In the genomic region with DNA sequence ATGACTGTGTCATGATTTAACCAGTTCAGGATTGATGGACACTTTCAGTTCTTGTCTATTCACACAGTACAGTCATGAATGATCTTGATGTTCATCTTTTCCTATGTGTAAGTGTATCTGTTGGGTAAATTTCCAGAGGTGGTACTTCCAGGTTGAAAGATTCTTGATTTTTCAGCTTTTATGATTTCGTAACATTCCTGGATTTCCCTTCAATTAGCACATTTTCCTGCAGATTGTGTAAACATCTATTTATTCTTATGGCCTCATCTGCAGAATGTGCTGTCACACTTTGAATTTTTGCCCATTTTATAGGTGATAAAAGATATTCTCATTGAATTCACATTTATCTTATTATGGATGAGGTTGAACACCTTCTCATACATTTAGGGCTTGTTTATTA, we compare ENCODE assay signal across 22 cellular contexts.
DNase-seq lines count a peak whose midpoint lies in the region; ATAC-seq, FAIRE-seq and TF ChIP-seq lines count a peak whose summit lies in the region.
"Had no signal": no experiment of that assay in that cellular context is flagged by ENCODE, and none has a peak within 500 bp of the region (broad histone marks: within the 10 kb centered on the region; RNA-seq: fewer than 3 reads in every experiment).

No MANE protein-coding gene starts in this region.

- no peak overlapping the region for H3K4me2 ChIP-seq in IMR-90 (ENCODE audit: low read depth, low read length)
- H3K4me2 ChIP-seq in K562 (ENCODE audit: insufficient read depth, low read length) = no peak overlapping the region
- H3K4me2 ChIP-seq: BLaER1 had no signal

- peak; percentile 74 for FAIRE-seq in K562 (lab: Jason Lieb, UNC)
- FAIRE-seq: A204.1, G401.6, GM12891, GM19239 had no signal

- DNase-seq in IMR-90 (no peak), K562 (ENCODE audit: extremely low read depth in 1 of 4, low spot score in 3 of 4) (no peak), amniotic stem cell (lab: John Stamatoyannopoulos, UW) (no peak), DMS153 (lab: John Stamatoyannopoulos, UW) (no peak), NCI-H2171 treated with DMSO at 0.1 percent for 48 hours (lab: John Stamatoyannopoulos, UW) (no peak)
- DNase-seq: 8988T; ACHN; BE2C; C1 segment of cervical spinal cord; CD4-positive, alpha-beta memory T cell; CD4-positive, CD25-positive, alpha-beta regulatory T cell; CD8-positive, alpha-beta memory T cell; COR-L47; DMS 273 treated with DMSO at 0.1 percent for 48 hours; DMS79 treated with DMSO at 0.1 percent for 48 hours; GF-D8 had no signal

- no peak overlapping the region for H3K9ac ChIP-seq in IMR-90 (ENCODE audit: low read depth, low read length)
- no peak overlapping the region for H3K9ac ChIP-seq in K562 (ENCODE audit: insufficient read depth in 1 of 2, low read depth in 2 of 2, low read length in 2 of 2)
- H3K9ac ChIP-seq: BLaER1 had no signal

- no peaks in the 10 kb centered on the region for H4K20me1 ChIP-seq in IMR-90 (ENCODE audit: insufficient read depth, low read length)
- no peaks in the 10 kb centered on the region for H4K20me1 ChIP-seq in K562 (replicated peaks; ENCODE audit: control insufficient read depth, insufficient read depth, low read length)
- H4K20me1 ChIP-seq: BLaER1 had no signal

- ATAC-seq in IMR-90 (ENCODE audit: low read depth) (no peak), K562 (no peak)

- no peaks in the 10 kb centered on the region for H3K79me2 ChIP-seq in K562 (ENCODE audit: control insufficient read depth, insufficient read depth, low read length)

- CTCF ChIA-PET in HEK293 (lab: Yijun Ruan, JAX) = no interaction called here
- CTCF ChIA-PET in IMR-90 (lab: Yijun Ruan, JAX) = no interaction called here
- CTCF ChIA-PET in K562 (lab: Yijun Ruan, JAX; ENCODE audit: low intra/inter-chr PET ratio) = no interaction called here

- no peak overlapping the region for H3K14ac ChIP-seq in IMR-90 (replicated peaks; ENCODE audit: low read depth, low read length)

- no peak overlapping the region for H3K23ac ChIP-seq in IMR-90 (ENCODE audit: low read depth, low read length)

- no CpG with 5 or more reads among the region's 1 CpG for WGBS in IMR-90 (ENCODE audit: extremely low coverage in 2 of 2, insufficient read length in 1 of 2), 2 experiments
- WGBS in K562 (ENCODE audit: insufficient coverage, low coverage, missing lambda C conversion rate) = 4% methylated on average over 1 of the region's 1 CpG

- H3K27me3 ChIP-seq in IMR-90 (ENCODE audit: control insufficient read depth, insufficient read depth, low read length) (no peaks in the 10 kb centered on the region), K562 (ENCODE audit: control insufficient read depth in 2 of 2, insufficient read depth in 2 of 2, low read length in 2 of 2) (peaks cover 2 to 27% of the 10 kb centered on the region in 2 experiments; a peak in 3 of 5 replicates)
- H3K27me3 ChIP-seq: BLaER1 had no signal

- dilution Hi-C loops in IMR-90 (cut with HindIII; ENCODE audit: low sequenced_read_pairs, unreplicated experiment) = no loop called here

- POLR2A ChIA-PET in HEK293 (lab: Yijun Ruan, JAX) (no interaction called here), IMR-90 (lab: Charles Lee; ENCODE audit: unreplicated experiment) (no interaction called here), K562 (lab: Yijun Ruan, JAX) (interaction anchor here (0.8 to 0.9 kb wide), 2 partner anchors 9 to 53 kb away, joined by 3 read pairs; no protein-coding TSS in a partner anchor)

- peaks cover 16% of the 10 kb centered on the region for H3K4me1 ChIP-seq in HEK293 (ENCODE audit: control insufficient read depth, insufficient read depth, low read length)
- peaks cover 15% of the 10 kb centered on the region for H3K4me1 ChIP-seq in IMR-90 (ENCODE audit: control insufficient read depth, insufficient read depth, low read length)
- H3K4me1 ChIP-seq in K562 (replicated peaks in 1 of 2; ENCODE audit: control insufficient read depth in 2 of 2, insufficient read depth in 2 of 2, low read length in 2 of 2) = no peaks in the 10 kb centered on the region
- H3K4me1 ChIP-seq: BE2C had no signal

- H3K9me1 ChIP-seq in IMR-90 (ENCODE audit: insufficient read depth, low read length) = peaks cover 12% of the 10 kb centered on the region
- no peaks in the 10 kb centered on the region for H3K9me1 ChIP-seq in K562 (ENCODE audit: control insufficient read depth, insufficient read depth, low read length)

- TF ChIP-seq RAD21 in IMR-90 (IDR thresholded peaks at IDR 0.05; ENCODE audit: low read length) (no peak), K562 (CRISPR knock-in tag; conservative IDR thresholded peaks at IDR 0.05 in 1 of 2, IDR thresholded peaks at IDR 0.05 in 1 of 2) (no peak)

- H3K18ac ChIP-seq in IMR-90 (ENCODE audit: low read depth, low read length) = no peak overlapping the region

- H2AK5ac ChIP-seq in IMR-90 (ENCODE audit: low read depth, low read length) = no peak overlapping the region

- no peak overlapping the region for H3K56ac ChIP-seq in IMR-90 (ENCODE audit: extremely low read depth, insufficient read depth, low read length)

- no peak overlapping the region for H2BK120ac ChIP-seq in IMR-90 (ENCODE audit: low read depth, low read length)

- H2AK9ac ChIP-seq in IMR-90 (replicated peaks; ENCODE audit: low read depth, low read length, poor library complexity) = no peak overlapping the region

- BruUV-seq in IMR-90 (replicated peaks; lab: Mats Ljungman, UMichigan) (no TSS peak), K562 (replicated peaks; lab: Mats Ljungman, UMichigan) (no TSS peak)

- no peak overlapping the region for H2BK15ac ChIP-seq in IMR-90 (ENCODE audit: low read depth, low read length)

- no peak overlapping the region for H4K5ac ChIP-seq in IMR-90 (ENCODE audit: low read depth, low read length)

- H4K91ac ChIP-seq in IMR-90 (ENCODE audit: insufficient read depth, low read depth, low read length) = no peak overlapping the region

- no peak overlapping the region for H3K4ac ChIP-seq in IMR-90 (ENCODE audit: low read depth, low read length)

- in situ Hi-C loops in IMR-90 (cut with MboI; ENCODE audit: low sequenced_read_pairs) = no loop called here
- in situ Hi-C loops in K562 (cut with MboI) = no loop called here

- no peak overlapping the region for H3K4me3 ChIP-seq in HEK293 (ENCODE audit: low read depth, low read length)
- no peak overlapping the region for H3K4me3 ChIP-seq in IMR-90 (ENCODE audit: insufficient read depth, low read depth, low read length)
- no peak overlapping the region for H3K4me3 ChIP-seq in K562
- H3K4me3 ChIP-seq: BLaER1 had no signal

- no peak overlapping the region for H3K27ac ChIP-seq in HEK293 (ENCODE audit: extremely low read depth, low read depth, low read length)
- no peak overlapping the region for H3K27ac ChIP-seq in IMR-90 (ENCODE audit: insufficient read depth, low read length)
- no peak overlapping the region for H3K27ac ChIP-seq in K562 (ENCODE audit: extremely low read depth, low read depth, low read length)
- H3K27ac ChIP-seq: BLaER1 had no signal

- H2AFZ ChIP-seq in IMR-90 (replicated peaks; ENCODE audit: low read length, poor library complexity) (no peak overlapping the region), K562 (ENCODE audit: low read depth, low read length) (no peak overlapping the region)

- no peak overlapping the region for H4K8ac ChIP-seq in IMR-90 (ENCODE audit: low read depth in 2 of 2, low read length in 2 of 2)

- TF ChIP-seq CTCF in HEK293 (tag by site-specific recombination; IDR thresholded peaks at IDR 0.05) = no peak
- TF ChIP-seq CTCF in IMR-90 (conservative IDR thresholded peaks at IDR 0.05; ENCODE audit: low read depth, low read length) = no peak
- no peak for TF ChIP-seq CTCF in K562 (IDR thresholded peaks at IDR 0.05 in 2 of 3, conservative IDR thresholded peaks at IDR 0.05 in 1 of 3; ENCODE audit: insufficient read depth in 2 of 3, low read depth in 1 of 3, low read length in 3 of 3)

- H3K36me3 ChIP-seq in HEK293 (ENCODE audit: control insufficient read depth in 2 of 2, insufficient read depth in 1 of 2, low read length in 2 of 2) (no peaks in the 10 kb centered on the region), IMR-90 (ENCODE audit: control insufficient read depth, insufficient read depth, low read length) (no peaks in the 10 kb centered on the region), K562 (ENCODE audit: control insufficient read depth, insufficient read depth, low read length) (no peaks in the 10 kb centered on the region)
- H3K36me3 ChIP-seq: BE2C, BLaER1 had no signal

- intact Hi-C loops in IMR-90 (cut with micrococcal nuclease) = no loop called here
- intact Hi-C loops in K562 (cut with micrococcal nuclease) = no loop called here

- no peak for TF ChIP-seq EP300 in K562 (IDR thresholded peaks at IDR 0.05; ENCODE audit: low read length)

- no peaks in the 10 kb centered on the region for H3K79me1 ChIP-seq in IMR-90 (ENCODE audit: low read depth in 1 of 2, low read length in 2 of 2)

- H3K9me3 ChIP-seq in HEK293 (ENCODE audit: control insufficient read depth, insufficient read depth, low read depth, low read length) (no peaks in the 10 kb centered on the region), IMR-90 (ENCODE audit: control insufficient read depth, insufficient read depth, low read length) (no peaks in the 10 kb centered on the region), K562 (replicated peaks; ENCODE audit: control insufficient read depth, insufficient read depth, low read depth, low read length) (no peaks in the 10 kb centered on the region)
- H3K9me3 ChIP-seq: BE2C, BLaER1 had no signal

- no peak overlapping the region for H2BK5ac ChIP-seq in IMR-90 (ENCODE audit: low read depth, low read length, poor library complexity, severe bottlenecking)

- no peak overlapping the region for H2BK20ac ChIP-seq in IMR-90 (ENCODE audit: low read depth, low read length)

- no peak for TF ChIP-seq POLR2A in IMR-90 (IDR thresholded peaks at IDR 0.05; ENCODE audit: low read depth, low read length)
- no peak for TF ChIP-seq POLR2A in K562 (conservative IDR thresholded peaks at IDR 0.05)

TF ChIP-seq in IMR-90, 13 proteins besides CTCF, POLR2A, EP300 and RAD21 (continues in another document):
- TF ChIP-seq, protein P1, sequence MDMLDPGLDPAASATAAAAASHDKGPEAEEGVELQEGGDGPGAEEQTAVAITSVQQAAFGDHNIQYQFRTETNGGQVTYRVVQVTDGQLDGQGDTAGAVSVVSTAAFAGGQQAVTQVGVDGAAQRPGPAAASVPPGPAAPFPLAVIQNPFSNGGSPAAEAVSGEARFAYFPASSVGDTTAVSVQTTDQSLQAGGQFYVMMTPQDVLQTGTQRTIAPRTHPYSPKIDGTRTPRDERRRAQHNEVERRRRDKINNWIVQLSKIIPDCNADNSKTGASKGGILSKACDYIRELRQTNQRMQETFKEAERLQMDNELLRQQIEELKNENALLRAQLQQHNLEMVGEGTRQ (IDR thresholded peaks at IDR 0.05; ENCODE audit: low read depth, low read length) = no peak

TF ChIP-seq in K562, 482 proteins besides CTCF, POLR2A, EP300 and RAD21 (continues in another document):
- TF ChIP-seq, protein P2, sequence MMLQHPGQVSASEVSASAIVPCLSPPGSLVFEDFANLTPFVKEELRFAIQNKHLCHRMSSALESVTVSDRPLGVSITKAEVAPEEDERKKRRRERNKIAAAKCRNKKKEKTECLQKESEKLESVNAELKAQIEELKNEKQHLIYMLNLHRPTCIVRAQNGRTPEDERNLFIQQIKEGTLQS (IDR thresholded peaks at IDR 0.05) = no peak
- TF ChIP-seq, protein P2 (CRISPR knock-in tag; conservative IDR thresholded peaks at IDR 0.05) = no peak
